1 cellular context compared by ENCODE assay signal in genomic region chr14:39762576-39763401, GRCh38.
TF ChIP-seq lines count a peak whose summit lies in the region.

No MANE protein-coding gene starts in this region.

TF ChIP-seq in HepG2, 621 proteins besides CTCF, POLR2A, EP300 and RAD21 (continued from another document and continues in another):
- TF ChIP-seq GZF1 (CRISPR knock-in tag; IDR thresholded peaks at IDR 0.05) = peak; percentile 14; the same call in 1 of the 2 replicates
- peak; percentile 98 for TF ChIP-seq FOXC1 (CRISPR knock-in tag; IDR thresholded peaks at IDR 0.05; ENCODE audit: borderline replicate concordance)
- no peak for TF ChIP-seq RBM22 (optimal IDR thresholded peaks at IDR 0.05; ENCODE audit: low read length)
- TF ChIP-seq, protein P1, sequence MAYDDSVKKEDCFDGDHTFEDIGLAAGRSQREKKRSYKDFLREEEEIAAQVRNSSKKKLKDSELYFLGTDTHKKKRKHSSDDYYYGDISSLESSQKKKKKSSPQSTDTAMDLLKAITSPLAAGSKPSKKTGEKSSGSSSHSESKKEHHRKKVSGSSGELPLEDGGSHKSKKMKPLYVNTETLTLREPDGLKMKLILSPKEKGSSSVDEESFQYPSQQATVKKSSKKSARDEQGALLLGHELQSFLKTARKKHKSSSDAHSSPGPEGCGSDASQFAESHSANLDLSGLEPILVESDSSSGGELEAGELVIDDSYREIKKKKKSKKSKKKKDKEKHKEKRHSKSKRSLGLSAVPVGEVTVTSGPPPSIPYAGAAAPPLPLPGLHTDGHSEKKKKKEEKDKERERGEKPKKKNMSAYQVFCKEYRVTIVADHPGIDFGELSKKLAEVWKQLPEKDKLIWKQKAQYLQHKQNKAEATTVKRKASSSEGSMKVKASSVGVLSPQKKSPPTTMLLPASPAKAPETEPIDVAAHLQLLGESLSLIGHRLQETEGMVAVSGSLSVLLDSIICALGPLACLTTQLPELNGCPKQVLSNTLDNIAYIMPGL (CRISPR knock-in tag; IDR thresholded peaks at IDR 0.05; ENCODE audit: borderline replicate concordance in 1 of 2, low read depth in 1 of 2) = peak; percentile 70 to 94
- no peak for TF ChIP-seq NFYC (CRISPR knock-in tag; IDR thresholded peaks at IDR 0.05)
- 0 out of 2 replicates have a peak, but pooled peaks have one; percentile 85 for TF ChIP-seq ZFP41 (CRISPR knock-in tag; IDR thresholded peaks at IDR 0.05; ENCODE audit: borderline replicate concordance)
- no peak for TF ChIP-seq RBFOX2 (IDR thresholded peaks at IDR 0.05; ENCODE audit: low read depth, low read length)
- TF ChIP-seq, protein P2, sequence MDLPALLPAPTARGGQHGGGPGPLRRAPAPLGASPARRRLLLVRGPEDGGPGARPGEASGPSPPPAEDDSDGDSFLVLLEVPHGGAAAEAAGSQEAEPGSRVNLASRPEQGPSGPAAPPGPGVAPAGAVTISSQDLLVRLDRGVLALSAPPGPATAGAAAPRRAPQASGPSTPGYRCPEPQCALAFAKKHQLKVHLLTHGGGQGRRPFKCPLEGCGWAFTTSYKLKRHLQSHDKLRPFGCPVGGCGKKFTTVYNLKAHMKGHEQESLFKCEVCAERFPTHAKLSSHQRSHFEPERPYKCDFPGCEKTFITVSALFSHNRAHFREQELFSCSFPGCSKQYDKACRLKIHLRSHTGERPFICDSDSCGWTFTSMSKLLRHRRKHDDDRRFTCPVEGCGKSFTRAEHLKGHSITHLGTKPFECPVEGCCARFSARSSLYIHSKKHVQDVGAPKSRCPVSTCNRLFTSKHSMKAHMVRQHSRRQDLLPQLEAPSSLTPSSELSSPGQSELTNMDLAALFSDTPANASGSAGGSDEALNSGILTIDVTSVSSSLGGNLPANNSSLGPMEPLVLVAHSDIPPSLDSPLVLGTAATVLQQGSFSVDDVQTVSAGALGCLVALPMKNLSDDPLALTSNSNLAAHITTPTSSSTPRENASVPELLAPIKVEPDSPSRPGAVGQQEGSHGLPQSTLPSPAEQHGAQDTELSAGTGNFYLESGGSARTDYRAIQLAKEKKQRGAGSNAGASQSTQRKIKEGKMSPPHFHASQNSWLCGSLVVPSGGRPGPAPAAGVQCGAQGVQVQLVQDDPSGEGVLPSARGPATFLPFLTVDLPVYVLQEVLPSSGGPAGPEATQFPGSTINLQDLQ (CRISPR knock-in tag; IDR thresholded peaks at IDR 0.05) = peak; percentile 78; the same call in 1 of the 2 replicates
- TF ChIP-seq ZFP90 (CRISPR knock-in tag; IDR thresholded peaks at IDR 0.05; ENCODE audit: borderline replicate concordance) = peak; percentile 96; the same call in 1 of the 2 replicates
- TF ChIP-seq SRSF1 (optimal IDR thresholded peaks at IDR 0.05; ENCODE audit: low read depth, low read length) = no peak
- TF ChIP-seq ZSCAN25 (CRISPR knock-in tag; IDR thresholded peaks at IDR 0.05) = no peak
- TF ChIP-seq ZKSCAN1 (IDR thresholded peaks at IDR 0.05; ENCODE audit: low read length) = no peak
- TF ChIP-seq LCORL (IDR thresholded peaks at IDR 0.05) = no peak
- TF ChIP-seq LCORL (CRISPR knock-in tag; IDR thresholded peaks at IDR 0.05) = peak; percentile 99
- TF ChIP-seq MED1 (CRISPR knock-in tag; IDR thresholded peaks at IDR 0.05) = peak; percentile 99
- TF ChIP-seq ZNF773 (CRISPR knock-in tag; IDR thresholded peaks at IDR 0.05; ENCODE audit: borderline replicate concordance) = no peak
- TF ChIP-seq KDM4B (CRISPR knock-in tag; IDR thresholded peaks at IDR 0.05) = 0 out of 2 replicates have a peak, but pooled peaks have one; percentile 50
- TF ChIP-seq TCF7 (IDR thresholded peaks at IDR 0.05; ENCODE audit: low read depth) = peak; percentile 58; the same call in 1 of the 2 replicates
- peak; percentile 79 for TF ChIP-seq KDM1A (CRISPR knock-in tag; IDR thresholded peaks at IDR 0.05)
- TF ChIP-seq TOPORS (CRISPR knock-in tag; IDR thresholded peaks at IDR 0.05) = peak; percentile 92; the same call in 1 of the 2 replicates
- no peak for TF ChIP-seq SMAD9 (CRISPR knock-in tag; IDR thresholded peaks at IDR 0.05)
- TF ChIP-seq SATB2 (CRISPR knock-in tag; IDR thresholded peaks at IDR 0.05) = 0 out of 2 replicates have a peak, but pooled peaks have one; percentile 54
- TF ChIP-seq, protein P3, sequence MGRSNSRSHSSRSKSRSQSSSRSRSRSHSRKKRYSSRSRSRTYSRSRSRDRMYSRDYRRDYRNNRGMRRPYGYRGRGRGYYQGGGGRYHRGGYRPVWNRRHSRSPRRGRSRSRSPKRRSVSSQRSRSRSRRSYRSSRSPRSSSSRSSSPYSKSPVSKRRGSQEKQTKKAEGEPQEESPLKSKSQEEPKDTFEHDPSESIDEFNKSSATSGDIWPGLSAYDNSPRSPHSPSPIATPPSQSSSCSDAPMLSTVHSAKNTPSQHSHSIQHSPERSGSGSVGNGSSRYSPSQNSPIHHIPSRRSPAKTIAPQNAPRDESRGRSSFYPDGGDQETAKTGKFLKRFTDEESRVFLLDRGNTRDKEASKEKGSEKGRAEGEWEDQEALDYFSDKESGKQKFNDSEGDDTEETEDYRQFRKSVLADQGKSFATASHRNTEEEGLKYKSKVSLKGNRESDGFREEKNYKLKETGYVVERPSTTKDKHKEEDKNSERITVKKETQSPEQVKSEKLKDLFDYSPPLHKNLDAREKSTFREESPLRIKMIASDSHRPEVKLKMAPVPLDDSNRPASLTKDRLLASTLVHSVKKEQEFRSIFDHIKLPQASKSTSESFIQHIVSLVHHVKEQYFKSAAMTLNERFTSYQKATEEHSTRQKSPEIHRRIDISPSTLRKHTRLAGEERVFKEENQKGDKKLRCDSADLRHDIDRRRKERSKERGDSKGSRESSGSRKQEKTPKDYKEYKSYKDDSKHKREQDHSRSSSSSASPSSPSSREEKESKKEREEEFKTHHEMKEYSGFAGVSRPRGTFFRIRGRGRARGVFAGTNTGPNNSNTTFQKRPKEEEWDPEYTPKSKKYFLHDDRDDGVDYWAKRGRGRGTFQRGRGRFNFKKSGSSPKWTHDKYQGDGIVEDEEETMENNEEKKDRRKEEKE (IDR thresholded peaks at IDR 0.05) = no peak
- no peak for TF ChIP-seq PCBP1 (IDR thresholded peaks at IDR 0.05; ENCODE audit: borderline replicate concordance, low read depth, low read length)
- TF ChIP-seq SOX5 (CRISPR knock-in tag; IDR thresholded peaks at IDR 0.05; ENCODE audit: borderline replicate concordance) = peak; percentile 96
- no peak for TF ChIP-seq CHCHD3 (CRISPR knock-in tag; IDR thresholded peaks at IDR 0.05)
- TF ChIP-seq MATR3 (CRISPR knock-in tag; IDR thresholded peaks at IDR 0.05) = no peak
- no peak for TF ChIP-seq ZNF674 (CRISPR knock-in tag; IDR thresholded peaks at IDR 0.05; ENCODE audit: low read depth)
- no peak for TF ChIP-seq ZNF143 (CRISPR knock-in tag; IDR thresholded peaks at IDR 0.05)
- peak; percentile 92 for TF ChIP-seq AKAP8 (CRISPR knock-in tag; IDR thresholded peaks at IDR 0.05)
- no peak for TF ChIP-seq CCAR2 (optimal IDR thresholded peaks at IDR 0.05; ENCODE audit: low read depth, low read length)
- TF ChIP-seq, protein P4, sequence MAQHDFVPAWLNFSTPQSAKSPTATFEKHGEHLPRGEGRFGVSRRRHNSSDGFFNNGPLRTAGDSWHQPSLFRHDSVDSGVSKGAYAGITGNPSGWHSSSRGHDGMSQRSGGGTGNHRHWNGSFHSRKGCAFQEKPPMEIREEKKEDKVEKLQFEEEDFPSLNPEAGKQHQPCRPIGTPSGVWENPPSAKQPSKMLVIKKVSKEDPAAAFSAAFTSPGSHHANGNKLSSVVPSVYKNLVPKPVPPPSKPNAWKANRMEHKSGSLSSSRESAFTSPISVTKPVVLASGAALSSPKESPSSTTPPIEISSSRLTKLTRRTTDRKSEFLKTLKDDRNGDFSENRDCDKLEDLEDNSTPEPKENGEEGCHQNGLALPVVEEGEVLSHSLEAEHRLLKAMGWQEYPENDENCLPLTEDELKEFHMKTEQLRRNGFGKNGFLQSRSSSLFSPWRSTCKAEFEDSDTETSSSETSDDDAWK (CRISPR knock-in tag; IDR thresholded peaks at IDR 0.05) = no peak
- TF ChIP-seq DDIT3 (CRISPR knock-in tag; IDR thresholded peaks at IDR 0.05) = no peak
- peak; percentile 75 for TF ChIP-seq FOSL2 (CRISPR knock-in tag; IDR thresholded peaks at IDR 0.05)
- peak; percentile 95 for TF ChIP-seq ZNF317 (CRISPR knock-in tag; IDR thresholded peaks at IDR 0.05)
- no peak for TF ChIP-seq PHB2 (IDR thresholded peaks at IDR 0.05; ENCODE audit: partially characterized antibody)
- TF ChIP-seq ZNF891 (CRISPR knock-in tag; IDR thresholded peaks at IDR 0.05) = no peak; the same call in 1 of the 2 replicates
- peak; percentile 90 for TF ChIP-seq MED8 (CRISPR knock-in tag; IDR thresholded peaks at IDR 0.05; ENCODE audit: insufficient replicate concordance)
- TF ChIP-seq ZFYVE20 (CRISPR knock-in tag; IDR thresholded peaks at IDR 0.05; ENCODE audit: borderline replicate concordance, low read depth) = no peak
- TF ChIP-seq ZNF572 (CRISPR knock-in tag; IDR thresholded peaks at IDR 0.05) = peak; percentile 99
- TF ChIP-seq, protein P5, sequence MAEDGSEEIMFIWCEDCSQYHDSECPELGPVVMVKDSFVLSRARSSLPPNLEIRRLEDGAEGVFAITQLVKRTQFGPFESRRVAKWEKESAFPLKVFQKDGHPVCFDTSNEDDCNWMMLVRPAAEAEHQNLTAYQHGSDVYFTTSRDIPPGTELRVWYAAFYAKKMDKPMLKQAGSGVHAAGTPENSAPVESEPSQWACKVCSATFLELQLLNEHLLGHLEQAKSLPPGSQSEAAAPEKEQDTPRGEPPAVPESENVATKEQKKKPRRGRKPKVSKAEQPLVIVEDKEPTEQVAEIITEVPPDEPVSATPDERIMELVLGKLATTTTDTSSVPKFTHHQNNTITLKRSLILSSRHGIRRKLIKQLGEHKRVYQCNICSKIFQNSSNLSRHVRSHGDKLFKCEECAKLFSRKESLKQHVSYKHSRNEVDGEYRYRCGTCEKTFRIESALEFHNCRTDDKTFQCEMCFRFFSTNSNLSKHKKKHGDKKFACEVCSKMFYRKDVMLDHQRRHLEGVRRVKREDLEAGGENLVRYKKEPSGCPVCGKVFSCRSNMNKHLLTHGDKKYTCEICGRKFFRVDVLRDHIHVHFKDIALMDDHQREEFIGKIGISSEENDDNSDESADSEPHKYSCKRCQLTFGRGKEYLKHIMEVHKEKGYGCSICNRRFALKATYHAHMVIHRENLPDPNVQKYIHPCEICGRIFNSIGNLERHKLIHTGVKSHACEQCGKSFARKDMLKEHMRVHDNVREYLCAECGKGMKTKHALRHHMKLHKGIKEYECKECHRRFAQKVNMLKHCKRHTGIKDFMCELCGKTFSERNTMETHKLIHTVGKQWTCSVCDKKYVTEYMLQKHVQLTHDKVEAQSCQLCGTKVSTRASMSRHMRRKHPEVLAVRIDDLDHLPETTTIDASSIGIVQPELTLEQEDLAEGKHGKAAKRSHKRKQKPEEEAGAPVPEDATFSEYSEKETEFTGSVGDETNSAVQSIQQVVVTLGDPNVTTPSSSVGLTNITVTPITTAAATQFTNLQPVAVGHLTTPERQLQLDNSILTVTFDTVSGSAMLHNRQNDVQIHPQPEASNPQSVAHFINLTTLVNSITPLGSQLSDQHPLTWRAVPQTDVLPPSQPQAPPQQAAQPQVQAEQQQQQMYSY (CRISPR knock-in tag; IDR thresholded peaks at IDR 0.05) = no peak
- peak; percentile 62; the same call in 1 of the 2 replicates for TF ChIP-seq GFI1 (CRISPR knock-in tag; IDR thresholded peaks at IDR 0.05; ENCODE audit: borderline replicate concordance)
- TF ChIP-seq, protein P6, sequence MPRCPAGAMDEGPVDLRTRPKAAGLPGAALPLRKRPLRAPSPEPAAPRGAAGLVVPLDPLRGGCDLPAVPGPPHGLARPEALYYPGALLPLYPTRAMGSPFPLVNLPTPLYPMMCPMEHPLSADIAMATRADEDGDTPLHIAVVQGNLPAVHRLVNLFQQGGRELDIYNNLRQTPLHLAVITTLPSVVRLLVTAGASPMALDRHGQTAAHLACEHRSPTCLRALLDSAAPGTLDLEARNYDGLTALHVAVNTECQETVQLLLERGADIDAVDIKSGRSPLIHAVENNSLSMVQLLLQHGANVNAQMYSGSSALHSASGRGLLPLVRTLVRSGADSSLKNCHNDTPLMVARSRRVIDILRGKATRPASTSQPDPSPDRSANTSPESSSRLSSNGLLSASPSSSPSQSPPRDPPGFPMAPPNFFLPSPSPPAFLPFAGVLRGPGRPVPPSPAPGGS (CRISPR knock-in tag; IDR thresholded peaks at IDR 0.05) = peak; percentile 96; the same call in 1 of the 2 replicates
- TF ChIP-seq ZNF207 (IDR thresholded peaks at IDR 0.05; ENCODE audit: borderline replicate concordance) = 0 out of 2 replicates have a peak, but pooled peaks have one; percentile 57
- peak; percentile 93 for TF ChIP-seq HINFP (CRISPR knock-in tag; IDR thresholded peaks at IDR 0.05; ENCODE audit: low read depth)
- peak; percentile 99; the same call in 1 of the 2 replicates for TF ChIP-seq MTF2 (CRISPR knock-in tag; IDR thresholded peaks at IDR 0.05; ENCODE audit: borderline replicate concordance)
- peak; percentile 94 for TF ChIP-seq TBX2 (CRISPR knock-in tag; IDR thresholded peaks at IDR 0.05; ENCODE audit: borderline replicate concordance)
- TF ChIP-seq ZNF816 (CRISPR knock-in tag; IDR thresholded peaks at IDR 0.05; ENCODE audit: borderline replicate concordance) = peak; percentile 31; the same call in 1 of the 2 replicates
- TF ChIP-seq ZUFSP (CRISPR knock-in tag; IDR thresholded peaks at IDR 0.05; ENCODE audit: borderline replicate concordance) = 0 out of 2 replicates have a peak, but pooled peaks have one; percentile 28
- TF ChIP-seq ZNF781 (CRISPR knock-in tag; IDR thresholded peaks at IDR 0.05; ENCODE audit: borderline replicate concordance, not compliant biosample characterization) = no peak
- TF ChIP-seq BRCA1 (CRISPR knock-in tag; IDR thresholded peaks at IDR 0.05) = peak; percentile 95
- TF ChIP-seq FOSL1 (CRISPR knock-in tag; IDR thresholded peaks at IDR 0.05; ENCODE audit: borderline replicate concordance) = no peak
- 0 out of 2 replicates have a peak, but pooled peaks have one; percentile 47 for TF ChIP-seq ZNF850 (CRISPR knock-in tag; conservative IDR thresholded peaks at IDR 0.05)
